Comparison of ENCODE assay signal across 10 cellular contexts in genomic region chr17:33292981-33293867, GRCh38. TPM values are rescaled to one million over a fixed set of nuclear protein-coding genes. Genes with fewer than 3 reads are reported as not detected.
A peak's percentile ranks its signal among the peaks of the same experiment; 100 is the strongest.
DNase-seq lines count a peak whose midpoint lies in the region; ATAC-seq and TF ChIP-seq lines count a peak whose summit lies in the region.
"Had no signal": no experiment of that assay in that cellular context is flagged by ENCODE, and none has a peak within 500 bp of the region (broad histone marks: within the 10 kb centered on the region; RNA-seq: fewer than 3 reads in every experiment).

ASIC2 (minus strand) TSS chr17:33293295.

- no peaks in the 10 kb centered on the region for H3K36me3 ChIP-seq in colonic mucosa
- H3K36me3 ChIP-seq: neutrophil had no signal

- H3K9ac ChIP-seq in colonic mucosa (ENCODE audit: low read depth in 2 of 2, low read length in 2 of 2): no peak within 1 kb of the TSS

- H3K4me3 ChIP-seq in colonic mucosa: peak within 1 kb of the TSS; percentile 14

- TF ChIP-seq CTCF in colonic mucosa (IDR thresholded peaks at IDR 0.05) (no peak), HFFc6 (IDR thresholded peaks at IDR 0.05) (no peak)

- H3K4me1 ChIP-seq in colonic mucosa: no peaks in the 10 kb centered on the region

- H3K4me3 Mint-ChIP-seq in HFFc6: no peak within 1 kb of the TSS

- H3K27ac Mint-ChIP-seq in HFFc6: no peak within 1 kb of the TSS

- no peak for ATAC-seq in HG02840 (IDR thresholded peaks at IDR 0.05; ENCODE audit: low FRiP score, unreplicated experiment)

- intact Hi-C loops in colonic mucosa (cut with DNase I): no loop called here

- no peaks in the 10 kb centered on the region; the same call in 1 of the 2 replicates for H3K36me3 Mint-ChIP-seq in HFFc6 (ENCODE audit: low read depth)

- H3K27ac ChIP-seq in colonic mucosa: no peak within 1 kb of the TSS
- H3K27ac ChIP-seq: neutrophil had no signal

- H3K9me3 Mint-ChIP-seq in HFFc6: peaks cover 16% of the 10 kb centered on the region; the same call in 1 of the 2 replicates

- H3K27me3 Mint-ChIP-seq in HFFc6 (ENCODE audit: insufficient read depth): peaks cover 24% of the 10 kb centered on the region

- H3K27me3 ChIP-seq in colonic mucosa: peaks cover 8% of the 10 kb centered on the region

- DNase-seq in AG08396 (ENCODE audit: low spot score) (peak; percentile 51), NCI-H1105 (lab: John Stamatoyannopoulos, UW) (peak; percentile 10), colonic mucosa (peak; percentile 65), middle frontal gyrus (ENCODE audit: extremely low spot score, low spot score) (peak; percentile 16), OCI-M1 (lab: John Stamatoyannopoulos, UW) (no peak), HFFc6 (no peak)
- DNase-seq in activated CD4-positive, CD25-positive, alpha-beta regulatory T cell (lab: John Stamatoyannopoulos, UW): no peak
- DNase-seq: GF-D8 had no signal

- no peaks in the 10 kb centered on the region for H3K4me1 Mint-ChIP-seq in HFFc6 (ENCODE audit: low read depth)

- no peaks in the 10 kb centered on the region for H3K9me3 ChIP-seq in colonic mucosa
- H3K9me3 ChIP-seq: neutrophil had no signal

RNA-seq across cellular contexts. Expression of gene ASIC2, which starts in this region (rescaled TPM):
- 1 to 10 TPM in 1 of 2 donors, under 1 TPM in 1; 0.48 to 1.3 TPM for total RNA-seq in colonic mucosa
- not detected for total RNA-seq in HFFc6 (2021; fragmentation: NEBNext Ultra II Directional; extraction: Animal tissue kit (Norgen Biotek cat#: 25700))

Comparison
In these comparisons a context has a peak if more than half of its experiments do, and no peak if none do; other contexts are left out.
1. DNase-seq: peak in AG08396 (single experiment), NCI-H1105 (single experiment), colonic mucosa (single experiment) and middle frontal gyrus (single experiment); none in activated CD4-positive, CD25-positive, alpha-beta regulatory T cell (0 of 4), OCI-M1 (single experiment) and HFFc6 (single experiment).